ENCODE assay signal across 8 cellular contexts in genomic region chr16:30053376-30054015, GRCh38. TPM values are rescaled to one million over a fixed set of nuclear protein-coding genes. Genes with fewer than 3 reads are reported as not detected.
DNase-seq lines count a peak whose midpoint lies in the region; ATAC-seq and TF ChIP-seq lines count a peak whose summit lies in the region.

No MANE protein-coding gene starts in this region.

- H2AFZ ChIP-seq in GM23338 = peak overlapping the region; percentile 95
- peak overlapping the region; percentile 92 for H2AFZ ChIP-seq in parathyroid adenoma

- H3K4me3 ChIP-seq in GM23338 (peak overlapping the region; percentile 88), fibroblast of pulmonary artery (replicated peaks; ENCODE audit: low read depth, low read length) (peak overlapping the region; percentile 85), parathyroid adenoma (ENCODE audit: low read depth, low read length) (peak overlapping the region; percentile 77)

- H3K4me1 Mint-ChIP-seq in GM23338 = peaks cover 14% of the 10 kb centered on the region

- no peaks in the 10 kb centered on the region for H3K36me3 Mint-ChIP-seq in GM23338 (ENCODE audit: low read depth)

- no peak overlapping the region for H3K27ac Mint-ChIP-seq in GM23338

- H3K9me3 ChIP-seq in parathyroid adenoma (ENCODE audit: control insufficient read depth, low read length) = no peaks in the 10 kb centered on the region

- peak overlapping the region; percentile 81 for H3K4me3 Mint-ChIP-seq in GM23338

- peaks cover 6% of the 10 kb centered on the region; the same call in 1 of the 2 replicates for H3K4me1 ChIP-seq in GM23338 (ENCODE audit: insufficient read depth)
- H3K4me1 ChIP-seq in parathyroid adenoma = peaks cover 15% of the 10 kb centered on the region

- peaks cover 17% of the 10 kb centered on the region for H3K27me3 Mint-ChIP-seq in GM23338 (ENCODE audit: insufficient read depth, low read depth, poor library complexity)

- no peaks in the 10 kb centered on the region for H3K36me3 ChIP-seq in GM23338 (ENCODE audit: insufficient read depth)
- no peaks in the 10 kb centered on the region for H3K36me3 ChIP-seq in parathyroid adenoma (ENCODE audit: control insufficient read depth, insufficient read depth, low read length)

- H3K9me3 Mint-ChIP-seq in GM23338 = no peaks in the 10 kb centered on the region

- peaks cover 8% of the 10 kb centered on the region for H3F3A ChIP-seq in GM23338 (replicated peaks; ENCODE audit: low read depth)

- no peak for TF ChIP-seq CTCF in GM23338 (conservative IDR thresholded peaks at IDR 0.05; ENCODE audit: low read depth in 2 of 2)
- no peak for TF ChIP-seq CTCF in fibroblast of pulmonary artery (IDR thresholded peaks at IDR 0.05; ENCODE audit: low read length, missing control alignments)
- no peak for TF ChIP-seq CTCF in parathyroid adenoma (IDR thresholded peaks at IDR 0.05)

- H3K79me2 ChIP-seq in GM23338 (replicated peaks; ENCODE audit: insufficient read depth) (no peaks in the 10 kb centered on the region), parathyroid adenoma (no peaks in the 10 kb centered on the region)

- H4K20me1 ChIP-seq in GM23338 (replicated peaks; ENCODE audit: insufficient read depth) = no peaks in the 10 kb centered on the region

- no peaks in the 10 kb centered on the region for H3K9me2 ChIP-seq in GM23338 (ENCODE audit: insufficient read depth)

- H3K27me3 ChIP-seq in GM23338 (ENCODE audit: insufficient read depth) (0 out of 2 replicates have a peak, but pooled peaks cover 6% of the 10 kb centered on the region), parathyroid adenoma (ENCODE audit: control insufficient read depth, insufficient read depth, low read length) (no peaks in the 10 kb centered on the region)

- H3K4me2 ChIP-seq in GM23338 = peak overlapping the region; percentile 97
- H3K4me2 ChIP-seq in parathyroid adenoma (ENCODE audit: low read length) = peak overlapping the region; percentile 100

- H3K27ac ChIP-seq in GM23338 (ENCODE audit: low read depth) (no peak overlapping the region), parathyroid adenoma (peak overlapping the region; percentile 39)

- peak; percentile 21 for ATAC-seq in GM23338
- ATAC-seq in HG02981 (IDR thresholded peaks at IDR 0.05; ENCODE audit: unreplicated experiment) = no peak
- no peak for ATAC-seq in HG02623 (IDR thresholded peaks at IDR 0.05; ENCODE audit: unreplicated experiment)

- no peak overlapping the region for H3K9ac ChIP-seq in parathyroid adenoma

- DNase-seq in AG08396 (ENCODE audit: low spot score) (peak; percentile 67), GM23338 (ENCODE audit: low spot score) (no peak), SW480 (ENCODE audit: low spot score) (peak; percentile 17), fibroblast of pulmonary artery (ENCODE audit: low read depth) (peak; percentile 72), NCI-H1436 (lab: John Stamatoyannopoulos, UW) (no peak)

TF ChIP-seq in GM23338, 12 proteins besides CTCF, POLR2A, EP300 and RAD21 (continues in another document):
- TF ChIP-seq NANOG (IDR thresholded peaks at IDR 0.05; ENCODE audit: borderline replicate concordance) = no peak
- TF ChIP-seq STAT1 (IDR thresholded peaks at IDR 0.05; ENCODE audit: unreplicated experiment) = no peak
- no peak for TF ChIP-seq ZNF114 (CRISPR knock-in tag; IDR thresholded peaks at IDR 0.05)
- TF ChIP-seq, protein P1, sequence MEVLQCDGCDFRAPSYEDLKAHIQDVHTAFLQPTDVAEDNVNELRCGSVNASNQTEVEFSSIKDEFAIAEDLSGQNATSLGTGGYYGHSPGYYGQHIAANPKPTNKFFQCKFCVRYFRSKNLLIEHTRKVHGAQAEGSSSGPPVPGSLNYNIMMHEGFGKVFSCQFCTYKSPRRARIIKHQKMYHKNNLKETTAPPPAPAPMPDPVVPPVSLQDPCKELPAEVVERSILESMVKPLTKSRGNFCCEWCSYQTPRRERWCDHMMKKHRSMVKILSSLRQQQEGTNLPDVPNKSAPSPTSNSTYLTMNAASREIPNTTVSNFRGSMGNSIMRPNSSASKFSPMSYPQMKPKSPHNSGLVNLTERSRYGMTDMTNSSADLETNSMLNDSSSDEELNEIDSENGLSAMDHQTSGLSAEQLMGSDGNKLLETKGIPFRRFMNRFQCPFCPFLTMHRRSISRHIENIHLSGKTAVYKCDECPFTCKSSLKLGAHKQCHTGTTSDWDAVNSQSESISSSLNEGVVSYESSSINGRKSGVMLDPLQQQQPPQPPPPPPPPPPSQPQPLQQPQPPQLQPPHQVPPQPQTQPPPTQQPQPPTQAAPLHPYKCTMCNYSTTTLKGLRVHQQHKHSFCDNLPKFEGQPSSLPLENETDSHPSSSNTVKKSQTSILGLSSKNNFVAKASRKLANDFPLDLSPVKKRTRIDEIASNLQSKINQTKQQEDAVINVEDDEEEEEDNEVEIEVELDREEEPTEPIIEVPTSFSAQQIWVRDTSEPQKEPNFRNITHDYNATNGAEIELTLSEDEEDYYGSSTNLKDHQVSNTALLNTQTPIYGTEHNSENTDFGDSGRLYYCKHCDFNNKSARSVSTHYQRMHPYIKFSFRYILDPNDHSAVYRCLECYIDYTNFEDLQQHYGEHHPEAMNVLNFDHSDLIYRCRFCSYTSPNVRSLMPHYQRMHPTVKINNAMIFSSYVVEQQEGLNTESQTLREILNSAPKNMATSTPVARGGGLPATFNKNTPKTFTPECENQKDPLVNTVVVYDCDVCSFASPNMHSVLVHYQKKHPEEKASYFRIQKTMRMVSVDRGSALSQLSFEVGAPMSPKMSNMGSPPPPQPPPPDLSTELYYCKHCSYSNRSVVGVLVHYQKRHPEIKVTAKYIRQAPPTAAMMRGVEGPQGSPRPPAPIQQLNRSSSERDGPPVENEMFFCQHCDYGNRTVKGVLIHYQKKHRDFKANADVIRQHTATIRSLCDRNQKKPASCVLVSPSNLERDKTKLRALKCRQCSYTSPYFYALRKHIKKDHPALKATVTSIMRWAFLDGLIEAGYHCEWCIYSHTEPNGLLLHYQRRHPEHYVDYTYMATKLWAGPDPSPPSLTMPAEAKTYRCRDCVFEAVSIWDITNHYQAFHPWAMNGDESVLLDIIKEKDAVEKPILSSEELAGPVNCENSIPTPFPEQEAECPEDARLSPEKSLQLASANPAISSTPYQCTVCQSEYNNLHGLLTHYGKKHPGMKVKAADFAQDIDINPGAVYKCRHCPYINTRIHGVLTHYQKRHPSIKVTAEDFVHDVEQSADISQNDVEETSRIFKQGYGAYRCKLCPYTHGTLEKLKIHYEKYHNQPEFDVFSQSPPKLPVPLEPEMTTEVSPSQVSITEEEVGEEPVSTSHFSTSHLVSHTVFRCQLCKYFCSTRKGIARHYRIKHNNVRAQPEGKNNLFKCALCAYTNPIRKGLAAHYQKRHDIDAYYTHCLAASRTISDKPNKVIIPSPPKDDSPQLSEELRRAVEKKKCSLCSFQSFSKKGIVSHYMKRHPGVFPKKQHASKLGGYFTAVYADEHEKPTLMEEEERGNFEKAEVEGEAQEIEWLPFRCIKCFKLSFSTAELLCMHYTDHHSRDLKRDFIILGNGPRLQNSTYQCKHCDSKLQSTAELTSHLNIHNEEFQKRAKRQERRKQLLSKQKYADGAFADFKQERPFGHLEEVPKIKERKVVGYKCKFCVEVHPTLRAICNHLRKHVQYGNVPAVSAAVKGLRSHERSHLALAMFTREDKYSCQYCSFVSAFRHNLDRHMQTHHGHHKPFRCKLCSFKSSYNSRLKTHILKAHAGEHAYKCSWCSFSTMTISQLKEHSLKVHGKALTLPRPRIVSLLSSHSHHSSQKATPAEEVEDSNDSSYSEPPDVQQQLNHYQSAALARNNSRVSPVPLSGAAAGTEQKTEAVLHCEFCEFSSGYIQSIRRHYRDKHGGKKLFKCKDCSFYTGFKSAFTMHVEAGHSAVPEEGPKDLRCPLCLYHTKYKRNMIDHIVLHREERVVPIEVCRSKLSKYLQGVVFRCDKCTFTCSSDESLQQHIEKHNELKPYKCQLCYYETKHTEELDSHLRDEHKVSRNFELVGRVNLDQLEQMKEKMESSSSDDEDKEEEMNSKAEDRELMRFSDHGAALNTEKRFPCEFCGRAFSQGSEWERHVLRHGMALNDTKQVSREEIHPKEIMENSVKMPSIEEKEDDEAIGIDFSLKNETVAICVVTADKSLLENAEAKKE (CRISPR knock-in tag; IDR thresholded peaks at IDR 0.05) = no peak
- no peak for TF ChIP-seq EZH2phosphoT487 (IDR thresholded peaks at IDR 0.05; ENCODE audit: unreplicated experiment)
- no peak for TF ChIP-seq EZH2 (IDR thresholded peaks at IDR 0.05; ENCODE audit: low read depth, unreplicated experiment)
- TF ChIP-seq ZNF331 (CRISPR knock-in tag; IDR thresholded peaks at IDR 0.05; ENCODE audit: low read depth) = no peak

RNA-seq across cellular contexts. Expression of gene ALDOA, which starts 12.1 kb away (rescaled TPM):
- 1,113 and 1,306 TPM in 2 replicates for total RNA-seq in GM23338 (2014; rRNA removed; shearing (Covaris generic))
- 1,054 and 1,067 TPM in 2 replicates for polyA plus RNA-seq in GM23338 (2016; fragmentation: Nextera tagmentation; extraction: Ambion mirVana)

RNA-seq across cellular contexts. Expression of gene PPP4C, which starts 22.3 kb away (rescaled TPM):
- 108 and 120 TPM in 2 replicates for total RNA-seq in GM23338 (2014; rRNA removed; shearing (Covaris generic))
- polyA plus RNA-seq in GM23338 (2016; fragmentation: Nextera tagmentation; extraction: Ambion mirVana) = 169 and 170 TPM in 2 replicates

RNA-seq across cellular contexts. Expression of gene TLCD3B, which starts 22.4 kb away (rescaled TPM):
- total RNA-seq in GM23338 (2014; rRNA removed; shearing (Covaris generic)) = 28.2 and 37.4 TPM in 2 replicates
- 14.2 and 16.3 TPM in 2 replicates for polyA plus RNA-seq in GM23338 (2016; fragmentation: Nextera tagmentation; extraction: Ambion mirVana)

RNA-seq across cellular contexts. Expression of gene C16orf92, which starts 30.5 kb away (rescaled TPM):
- not detected in 2 replicates for total RNA-seq in GM23338 (2014; rRNA removed; shearing (Covaris generic))
- polyA plus RNA-seq in GM23338 (2016; fragmentation: Nextera tagmentation; extraction: Ambion mirVana) = 0.34 and 0.56 TPM in 2 replicates

RNA-seq across cellular contexts. Expression of gene TBX6, which starts 38.2 kb away (rescaled TPM):
- total RNA-seq in GM23338 (2014; rRNA removed; shearing (Covaris generic)) = 1.1 and 2.3 TPM in 2 replicates
- polyA plus RNA-seq in GM23338 (2016; fragmentation: Nextera tagmentation; extraction: Ambion mirVana) = 1.9 and 2.4 TPM in 2 replicates

Comparison
In these comparisons a context has a peak if more than half of its experiments do, and no peak if none do; other contexts are left out.
1. DNase-seq: peak in AG08396 (single experiment), SW480 (single experiment) and fibroblast of pulmonary artery (single experiment); none in GM23338 (single experiment) and NCI-H1436 (single experiment).
2. Peak in every context shown above with its lines, with median percentiles within 50 percentile points of each other: H3K4me3 ChIP-seq.